In the genomic region with DNA sequence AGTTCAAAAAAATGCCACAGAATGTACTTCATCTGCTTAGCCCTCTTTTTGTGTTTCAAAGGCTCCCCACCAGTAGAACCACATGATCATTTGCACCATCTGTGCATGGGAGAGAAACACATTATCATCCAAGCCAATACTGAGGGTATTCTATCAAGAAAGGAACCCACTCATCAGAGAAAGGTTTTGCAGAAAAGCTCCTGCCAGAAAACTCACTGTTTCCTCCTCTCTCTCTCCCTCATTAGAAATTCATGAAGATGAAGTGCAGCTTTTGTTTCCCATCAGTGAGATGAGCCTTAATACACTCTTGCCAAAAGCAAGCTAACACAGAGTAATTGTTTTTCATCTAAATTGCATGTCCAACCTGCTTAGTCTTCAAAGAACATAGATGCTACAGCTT, we compare ENCODE assay signal across 21 cellular contexts.
"Had no signal": no experiment of that assay in that cellular context is flagged by ENCODE, and none has a peak within 500 bp of the region (broad histone marks: within the 10 kb centered on the region; RNA-seq: fewer than 3 reads in every experiment).

No MANE protein-coding gene starts in this region.

- ATAC-seq: activated CD4-positive, alpha-beta T cell treated with anti-CD3 and anti-CD28 coated beads for 36 hours; left lung; mucosa of descending colon; WTC11 had no signal

- H3K36me3 Mint-ChIP-seq: naive B cell, WTC11 had no signal

- H3K9me3 ChIP-seq: heart left ventricle, left lung, mucosa of descending colon, neutrophil, tibial artery had no signal

- H3K27me3 Mint-ChIP-seq: activated CD4-positive, alpha-beta T cell treated with anti-CD3 and anti-CD28 coated beads for 36 hours had no signal

- H3K36me3 ChIP-seq: brain microvascular endothelial cell, heart left ventricle, left lung, neutrophil, tibial artery had no signal

- H2AFZ ChIP-seq: parathyroid adenoma had no signal

- H3K4me1 ChIP-seq: left lung, parathyroid adenoma, tibial artery had no signal

- H3K9me3 Mint-ChIP-seq: T-helper 2 cell treated with Interferon-gamma antibody and Interleukin-4, amounts not matched to agents 5 μg/mL and 100 μg/mL, for 36 hours; WTC11 had no signal

- H3K27ac Mint-ChIP-seq: activated CD4-positive, alpha-beta T cell treated with anti-CD3 and anti-CD28 coated beads for 36 hours; T-helper 2 cell treated with Interferon-gamma antibody and Interleukin-4, amounts not matched to agents 5 μg/mL and 100 μg/mL, for 36 hours; WTC11 had no signal

- H3K9ac ChIP-seq: parathyroid adenoma had no signal

- DNase-seq: activated CD4-positive, alpha-beta T cell treated with anti-CD3 and anti-CD28 coated beads for 36 hours; activated CD4-positive, alpha-beta T cell treated with anti-CD3 and anti-CD28 coated beads, Interleukin-2, amount 50 U/mL, for 48 hours; activated naive CD4-positive, alpha-beta T cell treated with Interleukin-2 at 50 U/mL for 16 hours; brain microvascular endothelial cell; central memory CD4-positive, alpha-beta T cell; left lung; mammary epithelial cell; mucosa of descending colon; naive B cell; stimulated activated CD4-positive, alpha-beta T cell treated with anti-CD3 and anti-CD28 coated beads, Interleukin-12 subunit alpha, Interleukin-12 subunit beta, amount 100 ng/mL, for 4 hours; stimulated activated CD4-positive, alpha-beta T cell treated with anti-CD3 and anti-CD28 coated beads, Interleukin-1b, Interleukin-23, amount 100 ng/mL, for 48 hours; stimulated activated CD8-positive, alpha-beta memory T cell treated with anti-CD3 and anti-CD28 coated beads, Interleukin-4, amount 100 ng/mL, for 48 hours; stimulated activated naive CD4-positive, alpha-beta T cell treated with Interleukin-2 at 50 U/mL for 16 hours; SW 1271; tibial artery had no signal

- H3K4me3 ChIP-seq: coronary artery, heart left ventricle, left lung, mucosa of descending colon, tibial artery had no signal

- H3K27me3 ChIP-seq: brain microvascular endothelial cell, heart left ventricle, left lung, neutrophil, tibial artery had no signal

- H3K79me2 ChIP-seq: parathyroid adenoma had no signal

- H3K27ac ChIP-seq: brain microvascular endothelial cell, coronary artery, left lung, neutrophil, parathyroid adenoma, tibial artery had no signal

- H3K4me3 Mint-ChIP-seq: activated CD4-positive, alpha-beta T cell treated with anti-CD3 and anti-CD28 coated beads for 36 hours; naive B cell; T-helper 2 cell treated with Interferon-gamma antibody and Interleukin-4, amounts not matched to agents 5 μg/mL and 100 μg/mL, for 36 hours; WTC11 had no signal

- H3K4me1 Mint-ChIP-seq: activated CD4-positive, alpha-beta T cell treated with anti-CD3 and anti-CD28 coated beads for 36 hours; naive B cell had no signal
